11 cellular contexts compared by ENCODE assay signal in the genomic region with DNA sequence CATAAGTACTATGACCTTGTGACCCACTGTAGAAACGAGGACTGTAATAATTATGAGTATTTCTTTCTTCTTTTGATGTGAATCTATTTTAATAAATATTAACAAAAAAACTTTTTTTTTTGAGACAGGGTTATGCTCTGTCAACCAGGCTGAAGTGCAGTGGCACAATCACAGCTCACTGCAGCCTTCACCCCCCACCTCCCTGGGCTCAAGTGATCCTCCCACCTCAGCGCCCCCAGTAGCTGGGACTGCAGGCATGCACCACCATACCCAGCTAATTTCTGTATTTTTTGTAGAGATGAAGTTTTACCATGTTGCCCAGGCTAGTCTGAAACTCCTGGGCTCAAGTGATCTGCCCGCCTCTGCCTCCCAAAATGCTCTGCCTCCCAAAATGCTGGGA. TPM values are rescaled to one million over a fixed set of nuclear protein-coding genes. Genes with fewer than 3 reads are reported as not detected.
A peak's percentile ranks its signal among the peaks of the same experiment; 100 is the strongest.
DNase-seq lines count a peak whose midpoint lies in the region; ATAC-seq and TF ChIP-seq lines count a peak whose summit lies in the region.
"Had no signal": no experiment of that assay in that cellular context is flagged by ENCODE, and none has a peak within 500 bp of the region (broad histone marks: within the 10 kb centered on the region; RNA-seq: fewer than 3 reads in every experiment).

No MANE protein-coding gene starts in this region.

- H3K4me3 Mint-ChIP-seq in stimulated activated naive CD8-positive, alpha-beta T cell treated with anti-CD3 and anti-CD28 coated beads, Interleukin-15, Interleukin-2, amounts not matched to agents 100 ng/mL and 50 ng/mL, for 24 hours: peak overlapping the region; percentile 49
- H3K4me3 Mint-ChIP-seq in T-helper 2 cell treated with Interferon-gamma antibody and Interleukin-4, amounts not matched to agents 5 μg/mL and 100 μg/mL, for 36 hours: no peak overlapping the region
- H3K4me3 Mint-ChIP-seq: immature natural killer cell had no signal

- no peak overlapping the region for H3K27ac Mint-ChIP-seq in stimulated activated naive CD8-positive, alpha-beta T cell treated with anti-CD3 and anti-CD28 coated beads, Interleukin-15, Interleukin-2, amounts not matched to agents 100 ng/mL and 50 ng/mL, for 24 hours
- H3K27ac Mint-ChIP-seq in T-helper 2 cell treated with Interferon-gamma antibody and Interleukin-4, amounts not matched to agents 5 μg/mL and 100 μg/mL, for 36 hours: no peak overlapping the region
- H3K27ac Mint-ChIP-seq: activated T-cell treated with anti-CD3 and anti-CD28 coated beads, Interleukin-2, amount 50 U/mL, for 24 hours; immature natural killer cell had no signal

- no peak for DNase-seq in stimulated activated naive CD8-positive, alpha-beta T cell treated with anti-CD3 and anti-CD28 coated beads, Interleukin-15, Interleukin-2, amounts not matched to agents 100 U/mL and 50 U/mL, for 24 hours
- DNase-seq in left kidney (ENCODE audit: low read depth, low spot score) (peak; percentile 17), ureter (ENCODE audit: low spot score) (peak; percentile 12), sciatic nerve (ENCODE audit: low spot score) (no peak)
- DNase-seq in T-helper 2 cell treated with Interferon-gamma antibody and Interleukin-4, amounts not matched to agents 5 μg/mL and 100 μg/mL, for 36 hours (ENCODE audit: low spot score): no peak

- ATAC-seq in stimulated activated naive CD8-positive, alpha-beta T cell treated with anti-CD3 and anti-CD28 coated beads, Interleukin-15, Interleukin-2, amounts not matched to agents 100 U/mL and 50 U/mL, for 24 hours: no peak
- ATAC-seq in SK-N-SH treated with all-trans-retinoic acid at 6 μM for 48 hours: 0 out of 3 replicates have a peak, but pooled peaks have one; percentile 11
- no peak for ATAC-seq in HG02885 (IDR thresholded peaks at IDR 0.05; ENCODE audit: poor library complexity, unreplicated experiment)
- ATAC-seq in sciatic nerve: no peak
- ATAC-seq: gastroesophageal sphincter had no signal

- no peaks in the 10 kb centered on the region for H3K9me3 Mint-ChIP-seq in stimulated activated naive CD8-positive, alpha-beta T cell treated with anti-CD3 and anti-CD28 coated beads, Interleukin-15, Interleukin-2, amounts not matched to agents 100 ng/mL and 50 ng/mL, for 24 hours
- no peaks in the 10 kb centered on the region for H3K9me3 Mint-ChIP-seq in T-helper 2 cell treated with Interferon-gamma antibody and Interleukin-4, amounts not matched to agents 5 μg/mL and 100 μg/mL, for 36 hours
- H3K9me3 Mint-ChIP-seq: activated T-cell treated with anti-CD3 and anti-CD28 coated beads, Interleukin-2, amount 50 U/mL, for 24 hours; immature natural killer cell had no signal

- H3K27me3 Mint-ChIP-seq in stimulated activated naive CD8-positive, alpha-beta T cell treated with anti-CD3 and anti-CD28 coated beads, Interleukin-15, Interleukin-2, amounts not matched to agents 100 ng/mL and 50 ng/mL, for 24 hours: no peaks in the 10 kb centered on the region
- H3K27me3 Mint-ChIP-seq in T-helper 2 cell treated with Interferon-gamma antibody and Interleukin-4, amounts not matched to agents 5 μg/mL and 100 μg/mL, for 36 hours (ENCODE audit: low read depth): peaks cover 14% of the 10 kb centered on the region

- intact Hi-C loops in sciatic nerve (cut with DNase I): no loop called here

- H3K36me3 Mint-ChIP-seq in stimulated activated naive CD8-positive, alpha-beta T cell treated with anti-CD3 and anti-CD28 coated beads, Interleukin-15, Interleukin-2, amounts not matched to agents 100 ng/mL and 50 ng/mL, for 24 hours (ENCODE audit: low read depth): no peaks in the 10 kb centered on the region
- H3K36me3 Mint-ChIP-seq in T-helper 2 cell treated with Interferon-gamma antibody and Interleukin-4, amounts not matched to agents 5 μg/mL and 100 μg/mL, for 36 hours (ENCODE audit: low read depth): no peaks in the 10 kb centered on the region
- H3K36me3 Mint-ChIP-seq: immature natural killer cell had no signal

- peaks cover 16% of the 10 kb centered on the region for H3K4me1 Mint-ChIP-seq in stimulated activated naive CD8-positive, alpha-beta T cell treated with anti-CD3 and anti-CD28 coated beads, Interleukin-15, Interleukin-2, amounts not matched to agents 100 ng/mL and 50 ng/mL, for 24 hours (ENCODE audit: low read depth)
- H3K4me1 Mint-ChIP-seq in T-helper 2 cell treated with Interferon-gamma antibody and Interleukin-4, amounts not matched to agents 5 μg/mL and 100 μg/mL, for 36 hours (ENCODE audit: low read depth): peaks cover 7% of the 10 kb centered on the region

TF ChIP-seq in SK-N-SH treated with all-trans-retinoic acid at 6 μM for 48 hours, 23 proteins besides CTCF, POLR2A, EP300 and RAD21 (continues in another document):
- TF ChIP-seq ZFP3 (CRISPR knock-in tag; IDR thresholded peaks at IDR 0.05) (no peak), ARNTL (CRISPR knock-in tag; IDR thresholded peaks at IDR 0.05; ENCODE audit: borderline replicate concordance, low read depth) (no peak), ZNF565 (CRISPR knock-in tag; conservative IDR thresholded peaks at IDR 0.05; ENCODE audit: low read depth) (no peak), TSHZ2 (CRISPR knock-in tag; IDR thresholded peaks at IDR 0.05) (no peak), TOX (CRISPR knock-in tag; IDR thresholded peaks at IDR 0.05; ENCODE audit: borderline replicate concordance) (no peak), CREB5 (CRISPR knock-in tag; IDR thresholded peaks at IDR 0.05; ENCODE audit: low read depth) (no peak), POU6F1 (CRISPR knock-in tag; IDR thresholded peaks at IDR 0.05; ENCODE audit: borderline replicate concordance, low read depth) (no peak), TCF4 (CRISPR knock-in tag; IDR thresholded peaks at IDR 0.05; ENCODE audit: borderline replicate concordance) (no peak), BACH2 (CRISPR knock-in tag; IDR thresholded peaks at IDR 0.05; ENCODE audit: borderline replicate concordance) (no peak), PPARA (CRISPR knock-in tag; IDR thresholded peaks at IDR 0.05; ENCODE audit: borderline replicate concordance) (no peak), CSDC2 (CRISPR knock-in tag; IDR thresholded peaks at IDR 0.05) (no peak), ISL1 (CRISPR knock-in tag; IDR thresholded peaks at IDR 0.05) (no peak), SNAI2 (CRISPR knock-in tag; IDR thresholded peaks at IDR 0.05) (no peak), ZNF70 (CRISPR knock-in tag; IDR thresholded peaks at IDR 0.05) (no peak), ZFP30 (CRISPR knock-in tag; IDR thresholded peaks at IDR 0.05) (no peak)

RNA-seq across cellular contexts. Expression of gene SCPEP1, which starts 32.6 kb away (rescaled TPM):
- 79.6 TPM for total RNA-seq in ureter
- 51.8 TPM for total RNA-seq in sciatic nerve

RNA-seq across cellular contexts. Expression of gene COIL, which starts 49.6 kb away (rescaled TPM):
- total RNA-seq in ureter: 17.9 TPM
- 13.7 TPM for total RNA-seq in sciatic nerve

Comparison
In these comparisons a context has a peak if more than half of its experiments do, and no peak if none do; other contexts are left out.
1. DNase-seq: peak in left kidney (single experiment) and ureter (single experiment); none in stimulated activated naive CD8-positive, alpha-beta T cell treated with anti-CD3 and anti-CD28 coated beads, Interleukin-15, Interleukin-2, amounts not matched to agents 100 U/mL and 50 U/mL, for 24 hours (single experiment), T-helper 2 cell treated with Interferon-gamma antibody and Interleukin-4, amounts not matched to agents 5 μg/mL and 100 μg/mL, for 36 hours (single experiment) and sciatic nerve (single experiment).